1 cellular context compared by ENCODE assay signal in genomic region chr15:73228128-73228646, GRCh38.
TF ChIP-seq lines count a peak whose summit lies in the region.

No MANE protein-coding gene starts in this region.

TF ChIP-seq in HepG2, 621 proteins besides CTCF, POLR2A, EP300 and RAD21 (continued from another document):
- TF ChIP-seq IKZF5 (CRISPR knock-in tag; IDR thresholded peaks at IDR 0.05) = no peak
- no peak for TF ChIP-seq CCDC6 (CRISPR knock-in tag; IDR thresholded peaks at IDR 0.05)
